Comparison of ENCODE assay signal across 1 cellular context in genomic region chr10:95561200-95562177, GRCh38.
A peak's percentile ranks its signal among the peaks of the same experiment; 100 is the strongest.
TF ChIP-seq lines count a peak whose summit lies in the region.

Gene SORBS1, minus strand, starts transcription at chr10:95561371. Its CDS starts 120,236 bp downstream, at chr10:95441135.

TF ChIP-seq in K562, 482 proteins besides CTCF, POLR2A, EP300 and RAD21 (continued from another document and continues in another):
- TF ChIP-seq, protein P1, sequence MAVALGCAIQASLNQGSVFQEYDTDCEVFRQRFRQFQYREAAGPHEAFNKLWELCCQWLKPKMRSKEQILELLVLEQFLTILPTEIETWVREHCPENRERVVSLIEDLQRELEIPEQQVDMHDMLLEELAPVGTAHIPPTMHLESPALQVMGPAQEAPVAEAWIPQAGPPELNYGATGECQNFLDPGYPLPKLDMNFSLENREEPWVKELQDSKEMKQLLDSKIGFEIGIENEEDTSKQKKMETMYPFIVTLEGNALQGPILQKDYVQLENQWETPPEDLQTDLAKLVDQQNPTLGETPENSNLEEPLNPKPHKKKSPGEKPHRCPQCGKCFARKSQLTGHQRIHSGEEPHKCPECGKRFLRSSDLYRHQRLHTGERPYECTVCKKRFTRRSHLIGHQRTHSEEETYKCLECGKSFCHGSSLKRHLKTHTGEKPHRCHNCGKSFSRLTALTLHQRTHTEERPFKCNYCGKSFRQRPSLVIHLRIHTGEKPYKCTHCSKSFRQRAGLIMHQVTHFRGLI (CRISPR knock-in tag; IDR thresholded peaks at IDR 0.05): no peak
- TF ChIP-seq DIDO1 (tag; IDR thresholded peaks at IDR 0.05; ENCODE audit: low read depth) (no peak), ATF7 (IDR thresholded peaks at IDR 0.05) (peak; percentile 62; the same call in 1 of the 2 replicates), MXI1 (IDR thresholded peaks at IDR 0.05; ENCODE audit: low read depth, low read length) (0 out of 2 replicates have a peak, but pooled peaks have one; percentile 51), XRCC4 (IDR thresholded peaks at IDR 0.05; ENCODE audit: extremely low read depth, insufficient read depth, insufficient read length) (no peak), MEIS2 (IDR thresholded peaks at IDR 0.05; ENCODE audit: partially characterized antibody) (peak; percentile 16), SAFB (IDR thresholded peaks at IDR 0.05; ENCODE audit: borderline replicate concordance, low read depth, low read length) (no peak), HNRNPUL1 (IDR thresholded peaks at IDR 0.05; ENCODE audit: low read length) (no peak), GATAD2A (IDR thresholded peaks at IDR 0.05) (no peak), ZNF561 (CRISPR knock-in tag; conservative IDR thresholded peaks at IDR 0.05) (no peak), ELF2 (CRISPR knock-in tag; IDR thresholded peaks at IDR 0.05) (no peak), NFIC (IDR thresholded peaks at IDR 0.05) (no peak), ZKSCAN8 (CRISPR knock-in tag; IDR thresholded peaks at IDR 0.05) (no peak), SIRT6 (IDR thresholded peaks at IDR 0.05; ENCODE audit: low read depth, low read length) (no peak), PHB2 (IDR thresholded peaks at IDR 0.05; ENCODE audit: low read depth) (no peak), GABPB1 (CRISPR knock-in tag; IDR thresholded peaks at IDR 0.05) (peak; percentile 56; the same call in 1 of the 2 replicates), L3MBTL2 (IDR thresholded peaks at IDR 0.05) (peak; percentile 29; the same call in 1 of the 2 replicates), PHTF2 (CRISPR knock-in tag; IDR thresholded peaks at IDR 0.05) (no peak), NFXL1 (CRISPR knock-in tag; IDR thresholded peaks at IDR 0.05) (no peak), NRF1 (conservative IDR thresholded peaks at IDR 0.05 in 1 of 2, IDR thresholded peaks at IDR 0.05 in 1 of 2) (peak; percentile 79 to 82), MCM2 (IDR thresholded peaks at IDR 0.05; ENCODE audit: low read depth) (no peak), MED1 (CRISPR knock-in tag; IDR thresholded peaks at IDR 0.05; ENCODE audit: borderline replicate concordance) (no peak), MCM7 (IDR thresholded peaks at IDR 0.05) (no peak), THAP7 (CRISPR knock-in tag; IDR thresholded peaks at IDR 0.05) (no peak), DMBX1 (CRISPR knock-in tag; IDR thresholded peaks at IDR 0.05; ENCODE audit: borderline replicate concordance) (0 out of 2 replicates have a peak, but pooled peaks have one; percentile 29), HEY1 (CRISPR knock-in tag; IDR thresholded peaks at IDR 0.05; ENCODE audit: borderline replicate concordance) (no peak), CHD4 (IDR thresholded peaks at IDR 0.05; ENCODE audit: insufficient read depth, insufficient replicate concordance, low read depth, low read length, poor library complexity, severe bottlenecking) (peak; percentile 99), ZNF436 (CRISPR knock-in tag; IDR thresholded peaks at IDR 0.05) (no peak), SETDB1 (IDR thresholded peaks at IDR 0.05; ENCODE audit: low read length) (no peak), CCNT2 (IDR thresholded peaks at IDR 0.05; ENCODE audit: borderline replicate concordance, extremely low read depth, insufficient read length, low read depth, low read length) (peak; percentile 77), ZBTB11 (CRISPR knock-in tag; IDR thresholded peaks at IDR 0.05) (peak; percentile 29 to 87 (median 59); a peak in 4 of 6 replicates), FOSL1 (tag; conservative IDR thresholded peaks at IDR 0.05) (no peak), TFE3 (CRISPR knock-in tag; IDR thresholded peaks at IDR 0.05) (no peak), XRCC5 (IDR thresholded peaks at IDR 0.05; ENCODE audit: low read depth, low read length) (no peak; the same call in 1 of the 2 replicates), MAFF (IDR thresholded peaks at IDR 0.05; ENCODE audit: low read length) (no peak), GMEB1 (CRISPR knock-in tag; IDR thresholded peaks at IDR 0.05) (no peak), ZNF431 (CRISPR knock-in tag; IDR thresholded peaks at IDR 0.05) (no peak), CSDE1 (IDR thresholded peaks at IDR 0.05) (no peak), ZNF41 (CRISPR knock-in tag; conservative IDR thresholded peaks at IDR 0.05) (no peak), YY1 (IDR thresholded peaks at IDR 0.05; ENCODE audit: borderline replicate concordance in 1 of 3, control insufficient read depth in 1 of 3, extremely low read depth in 1 of 3, insufficient read depth in 3 of 3, insufficient read length in 1 of 3, insufficient replicate concordance in 2 of 3, low read depth in 1 of 3, low read length in 2 of 3) (peak in 2 of 3 experiments; percentile 19 to 37), ZNF644 (tag; IDR thresholded peaks at IDR 0.05; ENCODE audit: low read depth) (no peak), ZBTB49 (CRISPR knock-in tag; IDR thresholded peaks at IDR 0.05; ENCODE audit: borderline replicate concordance) (no peak), NONO (IDR thresholded peaks at IDR 0.05; ENCODE audit: low read depth in 2 of 2, low read length in 1 of 2) (0 out of 4 replicates have a peak, but pooled peaks have one; percentile 17 to 34), CGGBP1 (CRISPR knock-in tag; IDR thresholded peaks at IDR 0.05) (no peak), JUND (IDR thresholded peaks at IDR 0.05; ENCODE audit: borderline replicate concordance, low read depth, low read length) (peak; percentile 39; the same call in 1 of the 2 replicates), JUND (tag; IDR thresholded peaks at IDR 0.05; ENCODE audit: borderline replicate concordance, low read depth, low read length) (no peak), ZNF408 (CRISPR knock-in tag; IDR thresholded peaks at IDR 0.05; ENCODE audit: low read depth) (no peak)
- TF ChIP-seq, protein P2, sequence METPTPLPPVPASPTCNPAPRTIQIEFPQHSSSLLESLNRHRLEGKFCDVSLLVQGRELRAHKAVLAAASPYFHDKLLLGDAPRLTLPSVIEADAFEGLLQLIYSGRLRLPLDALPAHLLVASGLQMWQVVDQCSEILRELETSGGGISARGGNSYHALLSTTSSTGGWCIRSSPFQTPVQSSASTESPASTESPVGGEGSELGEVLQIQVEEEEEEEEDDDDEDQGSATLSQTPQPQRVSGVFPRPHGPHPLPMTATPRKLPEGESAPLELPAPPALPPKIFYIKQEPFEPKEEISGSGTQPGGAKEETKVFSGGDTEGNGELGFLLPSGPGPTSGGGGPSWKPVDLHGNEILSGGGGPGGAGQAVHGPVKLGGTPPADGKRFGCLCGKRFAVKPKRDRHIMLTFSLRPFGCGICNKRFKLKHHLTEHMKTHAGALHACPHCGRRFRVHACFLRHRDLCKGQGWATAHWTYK (CRISPR knock-in tag; IDR thresholded peaks at IDR 0.05): no peak
- TF ChIP-seq, protein P3, sequence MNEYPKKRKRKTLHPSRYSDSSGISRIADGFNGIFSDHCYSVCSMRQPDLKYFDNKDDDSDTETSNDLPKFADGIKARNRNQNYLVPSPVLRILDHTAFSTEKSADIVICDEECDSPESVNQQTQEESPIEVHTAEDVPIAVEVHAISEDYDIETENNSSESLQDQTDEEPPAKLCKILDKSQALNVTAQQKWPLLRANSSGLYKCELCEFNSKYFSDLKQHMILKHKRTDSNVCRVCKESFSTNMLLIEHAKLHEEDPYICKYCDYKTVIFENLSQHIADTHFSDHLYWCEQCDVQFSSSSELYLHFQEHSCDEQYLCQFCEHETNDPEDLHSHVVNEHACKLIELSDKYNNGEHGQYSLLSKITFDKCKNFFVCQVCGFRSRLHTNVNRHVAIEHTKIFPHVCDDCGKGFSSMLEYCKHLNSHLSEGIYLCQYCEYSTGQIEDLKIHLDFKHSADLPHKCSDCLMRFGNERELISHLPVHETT (CRISPR knock-in tag; conservative IDR thresholded peaks at IDR 0.05 in 1 of 2, IDR thresholded peaks at IDR 0.05 in 1 of 2): 0 out of 4 replicates have a peak, but pooled peaks of 1 of the 2 experiments have one; percentile 22
